Comparison of ENCODE assay signal across 8 cellular contexts in the genomic region with DNA sequence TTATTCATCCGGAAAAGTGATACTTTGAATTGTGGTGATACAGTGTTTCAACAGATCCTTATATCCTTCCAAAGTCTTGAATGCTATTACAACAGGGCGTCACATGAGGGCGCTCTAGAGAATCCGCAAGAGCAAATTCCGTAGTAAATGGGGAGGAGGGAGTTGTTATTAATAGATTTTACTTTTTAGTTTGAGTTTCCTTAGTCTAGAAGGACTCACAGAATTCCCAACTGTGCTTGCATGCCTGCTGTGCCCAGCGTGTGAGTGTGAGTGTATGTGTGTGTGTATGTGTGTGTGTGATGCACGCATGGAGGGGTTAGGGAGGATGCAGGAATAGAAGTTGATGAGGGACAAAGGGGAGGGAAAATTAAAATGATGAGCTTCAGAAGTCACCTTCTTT.
A peak's percentile ranks its signal among the peaks of the same experiment; 100 is the strongest.
DNase-seq lines count a peak whose midpoint lies in the region; ATAC-seq, FAIRE-seq and TF ChIP-seq lines count a peak whose summit lies in the region.

No MANE protein-coding gene starts in this region.

- no peak overlapping the region for H3K27ac ChIP-seq in left lung
- peak overlapping the region; percentile 80 to 93 for H3K27ac ChIP-seq in aorta (ENCODE audit: low read depth in 1 of 2, low read length in 2 of 2)

- H3K36me3 ChIP-seq in left lung = no peaks in the 10 kb centered on the region
- no peaks in the 10 kb centered on the region for H3K36me3 ChIP-seq in aorta (ENCODE audit: control insufficient read depth in 1 of 2, insufficient read depth in 2 of 2, low read length in 1 of 2)

- peaks cover 0 to 6% of the 10 kb centered on the region in 2 donors for H3K4me1 ChIP-seq in left lung
- no peaks in the 10 kb centered on the region for H3K4me1 ChIP-seq in aorta (ENCODE audit: control insufficient read depth in 1 of 2, insufficient read depth in 2 of 2, low read length in 2 of 2)

- H3K4me3 ChIP-seq in left lung (no peak overlapping the region), aorta (ENCODE audit: low read length in 2 of 2) (no peak overlapping the region)

- 7 to 11% methylated on average over 7 of the region's 7 CpGs for WGBS in aorta, 2 donors

- intact Hi-C loops in left lung (cut with DNase I) (no loop called here), aorta (cut with DNase I) (loop anchor here (2.0 to 10.0 kb wide), 4 partner anchors 43 to 431 kb away; no protein-coding TSS in a partner anchor)

- DNase-seq in AG09319 (ENCODE audit: extremely low read depth, low read depth) = peak; percentile 27
- DNase-seq in GM18507 (ENCODE audit: extremely low spot score, insufficient read length, low read depth) = no peak
- DNase-seq in NCI-H82 treated with DMSO at 0.1 percent for 48 hours (lab: John Stamatoyannopoulos, UW; ENCODE audit: unreplicated experiment) = peak; percentile 9
- peak; percentile 48 for DNase-seq in cerebellum (ENCODE audit: low spot score)
- no peak for DNase-seq in left lung
- DNase-seq in aorta = peak in 1 of 2 donors; percentile 54
- no peak for DNase-seq in effector CD4-positive, alpha-beta T cell

- H3K9me3 ChIP-seq in left lung (no peaks in the 10 kb centered on the region), aorta (ENCODE audit: control insufficient read depth, low read length) (no peaks in the 10 kb centered on the region)

- peak; percentile 83 for TF ChIP-seq CTCF in AG09319 (IDR thresholded peaks at IDR 0.05; ENCODE audit: low read depth, low read length)
- peak; percentile 53 to 58 for TF ChIP-seq CTCF in left lung (IDR thresholded peaks at IDR 0.05)

- FAIRE-seq in GM18507 (lab: Jason Lieb, UNC) = peak; percentile 24

- H3K27me3 ChIP-seq in left lung = no peaks in the 10 kb centered on the region
- H3K27me3 ChIP-seq in aorta (ENCODE audit: control insufficient read depth in 1 of 2, insufficient read depth in 2 of 2, low read length in 1 of 2) = no peaks in the 10 kb centered on the region

- ATAC-seq in left lung = peak; percentile 89
- ATAC-seq in aorta (ENCODE audit: low FRiP score) = peak; percentile 79
- ATAC-seq in GM21723 (IDR thresholded peaks at IDR 0.05; ENCODE audit: unreplicated experiment) = no peak

Comparison
In these comparisons a context has a peak if more than half of its experiments do, and no peak if none do; other contexts are left out.
1. DNase-seq: peak in AG09319 (single experiment), NCI-H82 treated with DMSO at 0.1 percent for 48 hours (single experiment) and cerebellum (single experiment); none in GM18507 (single experiment), left lung (0 of 2) and effector CD4-positive, alpha-beta T cell (single experiment).
2. H3K27ac ChIP-seq: peak in aorta (2 of 2); none in left lung (0 of 2).
3. intact Hi-C loops: an anchor here in aorta (2.0 to 10.0 kb wide); none called in left lung.